8 cellular contexts compared by ENCODE assay signal in genomic region chr5:59799668-59800374, GRCh38.
DNase-seq lines count a peak whose midpoint lies in the region; ATAC-seq and TF ChIP-seq lines count a peak whose summit lies in the region.

No MANE protein-coding gene starts in this region.

- H3K9me2 ChIP-seq in GM23338 (ENCODE audit: insufficient read depth) = no peaks in the 10 kb centered on the region

- no peaks in the 10 kb centered on the region for H3K9me3 Mint-ChIP-seq in GM23338

- DNase-seq in Right ventricle myocardium inferior (ENCODE audit: missing footprints) (no peak), cardiac septum (ENCODE audit: low spot score) (no peak), GM23338 (ENCODE audit: low spot score) (peak; percentile 74), Kasumi-1 (lab: John Stamatoyannopoulos, UW) (peak; percentile 62), epithelial cell of proximal tubule (ENCODE audit: low read depth) (no peak)
- DNase-seq in stimulated activated naive CD4-positive, alpha-beta T cell treated with Interleukin-2 at 50 U/mL for 16 hours (lab: John Stamatoyannopoulos, UW) = no peak

- no peak overlapping the region for H3K4me3 Mint-ChIP-seq in GM23338

- H3K27me3 ChIP-seq in GM23338 (ENCODE audit: insufficient read depth) = no peaks in the 10 kb centered on the region
- no peaks in the 10 kb centered on the region for H3K27me3 ChIP-seq in muscle layer of colon (ENCODE audit: control insufficient read depth in 1 of 2, insufficient read depth in 2 of 2, low read length in 2 of 2)

- H2AFZ ChIP-seq in GM23338 = no peak overlapping the region

- H4K20me1 ChIP-seq in GM23338 (replicated peaks; ENCODE audit: insufficient read depth) = no peaks in the 10 kb centered on the region

- no peaks in the 10 kb centered on the region for H3K79me2 ChIP-seq in GM23338 (replicated peaks; ENCODE audit: insufficient read depth)

- H3K27ac Mint-ChIP-seq in GM23338 = no peak overlapping the region

- H3K27me3 Mint-ChIP-seq in GM23338 (ENCODE audit: insufficient read depth, low read depth, poor library complexity) = no peaks in the 10 kb centered on the region

- peak; percentile 74 for ATAC-seq in Right ventricle myocardium inferior
- ATAC-seq in GM23338 = peak; percentile 66
- ATAC-seq in SK-N-SH treated with all-trans-retinoic acid at 6 μM for 48 hours = peak; percentile 90

- H3K4me3 ChIP-seq in GM23338 (no peak overlapping the region), epithelial cell of proximal tubule (ENCODE audit: low read depth, low read length) (no peak overlapping the region), muscle layer of colon (ENCODE audit: low read depth in 1 of 2, low read length in 2 of 2) (peak overlapping the region in 1 of 2 donors; percentile 31)

- H3K27ac ChIP-seq in GM23338 (ENCODE audit: low read depth) (no peak overlapping the region), muscle layer of colon (ENCODE audit: low read depth, low read length) (peak overlapping the region; percentile 4)

- H3K4me1 ChIP-seq in GM23338 (ENCODE audit: insufficient read depth) (peaks cover 7% of the 10 kb centered on the region; the same call in 1 of the 2 replicates), muscle layer of colon (ENCODE audit: insufficient read depth, low read length) (peaks cover 40% of the 10 kb centered on the region)

- no peak overlapping the region for H3K9ac ChIP-seq in muscle layer of colon (ENCODE audit: low read length)

- no peaks in the 10 kb centered on the region for H3K36me3 Mint-ChIP-seq in GM23338 (ENCODE audit: low read depth)

- H3K36me3 ChIP-seq in GM23338 (ENCODE audit: insufficient read depth) (no peaks in the 10 kb centered on the region), muscle layer of colon (ENCODE audit: insufficient read depth, low read length) (no peaks in the 10 kb centered on the region)

- intact Hi-C loops in Right ventricle myocardium inferior (cut with DNase I) (loop anchor here (5.0 to 10.0 kb wide), 4 partner anchors 123 to 605 kb away; no protein-coding TSS in a partner anchor), cardiac septum (cut with DNase I) (loop anchor here (5.0 to 10.0 kb wide), 4 partner anchors 123 to 615 kb away; no protein-coding TSS in a partner anchor)

- H3K9me3 ChIP-seq in muscle layer of colon (ENCODE audit: low read length) = no peaks in the 10 kb centered on the region

- peak; percentile 77 to 86 for TF ChIP-seq CTCF in GM23338 (conservative IDR thresholded peaks at IDR 0.05; ENCODE audit: low read depth in 2 of 2)
- TF ChIP-seq CTCF in epithelial cell of proximal tubule (conservative IDR thresholded peaks at IDR 0.05; ENCODE audit: low read depth, low read length) = peak; percentile 72

- no peak overlapping the region; the same call in 1 of the 2 replicates for H3K4me2 ChIP-seq in GM23338

- peaks cover 14% of the 10 kb centered on the region for H3K4me1 Mint-ChIP-seq in GM23338

- no peaks in the 10 kb centered on the region for H3F3A ChIP-seq in GM23338 (replicated peaks; ENCODE audit: low read depth)

TF ChIP-seq in GM23338, 12 proteins besides CTCF, POLR2A, EP300 and RAD21 (continues in another document):
- TF ChIP-seq NANOG (IDR thresholded peaks at IDR 0.05; ENCODE audit: borderline replicate concordance) (no peak), ZNF331 (CRISPR knock-in tag; IDR thresholded peaks at IDR 0.05; ENCODE audit: low read depth) (no peak), ZNF114 (CRISPR knock-in tag; IDR thresholded peaks at IDR 0.05) (no peak), EZH2 (IDR thresholded peaks at IDR 0.05; ENCODE audit: low read depth, unreplicated experiment) (no peak)

TF ChIP-seq in SK-N-SH treated with all-trans-retinoic acid at 6 μM for 48 hours, 23 proteins besides CTCF, POLR2A, EP300 and RAD21:
- TF ChIP-seq OSR1 (CRISPR knock-in tag; IDR thresholded peaks at IDR 0.05) (no peak), TOX (CRISPR knock-in tag; IDR thresholded peaks at IDR 0.05; ENCODE audit: borderline replicate concordance) (no peak), ESRRG (CRISPR knock-in tag; IDR thresholded peaks at IDR 0.05) (no peak), CSRNP3 (CRISPR knock-in tag; IDR thresholded peaks at IDR 0.05) (no peak), TSHZ2 (CRISPR knock-in tag; IDR thresholded peaks at IDR 0.05) (no peak), BACH2 (CRISPR knock-in tag; IDR thresholded peaks at IDR 0.05; ENCODE audit: borderline replicate concordance) (no peak), ZC3H10 (CRISPR knock-in tag; IDR thresholded peaks at IDR 0.05) (no peak), ZNF8 (CRISPR knock-in tag; IDR thresholded peaks at IDR 0.05) (no peak), SNAI2 (CRISPR knock-in tag; IDR thresholded peaks at IDR 0.05) (no peak), POU6F1 (CRISPR knock-in tag; IDR thresholded peaks at IDR 0.05; ENCODE audit: borderline replicate concordance, low read depth) (no peak), GLIS3 (CRISPR knock-in tag; IDR thresholded peaks at IDR 0.05) (no peak), ZNF565 (CRISPR knock-in tag; conservative IDR thresholded peaks at IDR 0.05; ENCODE audit: low read depth) (no peak), RARB (CRISPR knock-in tag; IDR thresholded peaks at IDR 0.05) (no peak), ARNTL (CRISPR knock-in tag; IDR thresholded peaks at IDR 0.05; ENCODE audit: borderline replicate concordance, low read depth) (no peak)

Comparison
In these comparisons a context has a peak if more than half of its experiments do, and no peak if none do; other contexts are left out.
1. DNase-seq: peak in GM23338 (single experiment) and Kasumi-1 (2 of 2); none in Right ventricle myocardium inferior (single experiment), cardiac septum (single experiment), epithelial cell of proximal tubule (single experiment) and stimulated activated naive CD4-positive, alpha-beta T cell treated with Interleukin-2 at 50 U/mL for 16 hours (single experiment).
2. Peak in every context shown above with its lines, with median percentiles within 50 percentile points of each other: ATAC-seq.